In the genomic region with DNA sequence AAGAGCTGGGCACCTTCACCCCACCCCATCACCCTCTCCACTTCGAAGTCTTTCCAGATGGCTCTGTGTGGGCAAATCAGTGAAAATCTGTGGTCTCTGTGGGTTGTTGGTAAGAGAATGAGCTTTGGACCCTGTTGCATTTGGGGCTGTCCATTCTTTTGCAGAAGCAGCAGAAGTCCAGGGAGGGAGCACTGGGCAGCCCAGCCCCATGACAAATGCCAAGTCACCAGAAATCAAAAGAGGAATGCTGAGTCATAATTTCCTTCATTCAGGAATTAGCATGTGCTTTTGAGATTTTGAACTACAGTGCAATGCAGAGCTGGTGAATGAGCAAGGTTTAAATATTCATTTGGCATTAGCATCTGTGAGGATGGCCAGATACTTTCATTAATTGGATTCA, we compare ENCODE assay signal across 17 cellular contexts.
A peak's percentile ranks its signal among the peaks of the same experiment; 100 is the strongest.
DNase-seq lines count a peak whose midpoint lies in the region; ATAC-seq and TF ChIP-seq lines count a peak whose summit lies in the region.
"Had no signal": no experiment of that assay in that cellular context is flagged by ENCODE, and none has a peak within 500 bp of the region (broad histone marks: within the 10 kb centered on the region; RNA-seq: fewer than 3 reads in every experiment).

No MANE protein-coding gene starts in this region.

- H3K9me3 ChIP-seq in SK-N-SH = no peaks in the 10 kb centered on the region
- H3K9me3 ChIP-seq: neutrophil, Peyer's patch, right lobe of liver had no signal

- DNase-seq in EL (peak; percentile 11), SK-N-SH (no peak), epithelial cell of proximal tubule (ENCODE audit: low read depth) (peak; percentile 16), myocyte (ENCODE audit: low read depth) (peak; percentile 27), NCI-H2081 (lab: John Stamatoyannopoulos, UW) (no peak)
- DNase-seq: activated effector memory CD4-positive, alpha-beta T cell treated with Interleukin-2 at 50 U/mL for 16 hours; effector CD4-positive, alpha-beta T cell; GOT3; NCI-H2081 treated with DMSO at 0.1 percent for 48 hours; NCI-H748 treated with DMSO at 0.1 percent for 48 hours; Peyer's patch; right lobe of liver; stimulated activated CD4-positive, alpha-beta T cell treated with anti-CD3 and anti-CD28 coated beads, Interleukin-1b, Interleukin-23, amount 100 ng/mL, for 48 hours had no signal

- peaks cover 0 to 10% of the 10 kb centered on the region in 2 experiments; a peak in 1 of 4 replicates for H3K4me1 ChIP-seq in SK-N-SH (ENCODE audit: control insufficient read depth in 1 of 2, insufficient read depth in 2 of 2, low read depth in 1 of 2, low read length in 1 of 2)
- H3K4me1 ChIP-seq: Peyer's patch, right lobe of liver had no signal

- TF ChIP-seq CTCF in SK-N-SH (IDR thresholded peaks at IDR 0.05) (no peak), epithelial cell of proximal tubule (conservative IDR thresholded peaks at IDR 0.05; ENCODE audit: low read depth, low read length) (no peak)

- no peak overlapping the region for H3K9ac ChIP-seq in SK-N-SH

- no peaks in the 10 kb centered on the region for H3K27me3 ChIP-seq in SK-N-SH (ENCODE audit: insufficient read depth)
- H3K27me3 ChIP-seq: neutrophil, Peyer's patch, right lobe of liver had no signal

- H3K27ac ChIP-seq in SK-N-SH (ENCODE audit: low read depth in 2 of 2, low read length in 1 of 2) = no peak overlapping the region
- H3K27ac ChIP-seq: neutrophil, Peyer's patch, right lobe of liver had no signal

- no peaks in the 10 kb centered on the region for H3K9me2 ChIP-seq in SK-N-SH

- 67% methylated on average over 1 of the region's 1 CpG for WGBS in SK-N-SH (ENCODE audit: low lambda C conversion rate)

- ATAC-seq in GM21381 (IDR thresholded peaks at IDR 0.05; ENCODE audit: unreplicated experiment) = no peak
- no peak for ATAC-seq in HG03565 (IDR thresholded peaks at IDR 0.05; ENCODE audit: unreplicated experiment)
- no peak for ATAC-seq in GM18867 (IDR thresholded peaks at IDR 0.05; ENCODE audit: unreplicated experiment)

- no peak overlapping the region for H3K4me2 ChIP-seq in SK-N-SH

- H3K4me3 ChIP-seq in SK-N-SH (ENCODE audit: low read depth in 2 of 2, low read length in 1 of 2) = no peak overlapping the region
- H3K4me3 ChIP-seq in epithelial cell of proximal tubule (ENCODE audit: low read depth, low read length) = no peak overlapping the region
- H3K4me3 ChIP-seq: Peyer's patch, right lobe of liver had no signal

- H3K36me3 ChIP-seq in SK-N-SH (replicated peaks in 1 of 2; ENCODE audit: control insufficient read depth in 1 of 2, insufficient read depth in 2 of 2, low read length in 1 of 2) = no peaks in the 10 kb centered on the region
- H3K36me3 ChIP-seq: neutrophil, Peyer's patch, right lobe of liver had no signal

- CTCF ChIA-PET in SK-N-SH (lab: Yijun Ruan, JAX) = no interaction called here

- H2AFZ ChIP-seq in SK-N-SH (ENCODE audit: low read depth) = no peak overlapping the region

- POLR2A ChIA-PET in SK-N-SH (lab: Yijun Ruan, JAX) = no interaction called here

- H3F3A ChIP-seq in SK-N-SH (replicated peaks; ENCODE audit: insufficient read depth) = no peaks in the 10 kb centered on the region

- H4K20me1 ChIP-seq in SK-N-SH (ENCODE audit: insufficient read depth) = no peaks in the 10 kb centered on the region

- no peaks in the 10 kb centered on the region for H3K79me2 ChIP-seq in SK-N-SH (ENCODE audit: insufficient read depth)

- TF ChIP-seq EP300 in SK-N-SH (IDR thresholded peaks at IDR 0.05; ENCODE audit: borderline replicate concordance in 1 of 2, low read depth in 1 of 2, low read length in 1 of 2) = no peak

- no peak for TF ChIP-seq RAD21 in SK-N-SH (IDR thresholded peaks at IDR 0.05; ENCODE audit: low read length)

TF ChIP-seq in SK-N-SH, 30 proteins besides CTCF, POLR2A, EP300 and RAD21:
- TF ChIP-seq MXI1 (IDR thresholded peaks at IDR 0.05; ENCODE audit: low read depth, low read length) (no peak), TAF1 (IDR thresholded peaks at IDR 0.05; ENCODE audit: borderline replicate concordance, low read depth, low read length) (no peak), GABPA (IDR thresholded peaks at IDR 0.05; ENCODE audit: low read depth) (no peak), SMC3 (IDR thresholded peaks at IDR 0.05; ENCODE audit: low read depth, low read length) (no peak)
- TF ChIP-seq, protein P1, sequence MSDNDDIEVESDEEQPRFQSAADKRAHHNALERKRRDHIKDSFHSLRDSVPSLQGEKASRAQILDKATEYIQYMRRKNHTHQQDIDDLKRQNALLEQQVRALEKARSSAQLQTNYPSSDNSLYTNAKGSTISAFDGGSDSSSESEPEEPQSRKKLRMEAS (IDR thresholded peaks at IDR 0.05; ENCODE audit: low read depth) = peak; percentile 40; the same call in 1 of the 2 replicates

Comparison
In these comparisons a context has a peak if more than half of its experiments do, and no peak if none do; other contexts are left out.
1. DNase-seq: peak in EL (single experiment), epithelial cell of proximal tubule (single experiment) and myocyte (single experiment); none in SK-N-SH (single experiment) and NCI-H2081 (0 of 2).